1 cellular context compared by ENCODE assay signal in the genomic region with DNA sequence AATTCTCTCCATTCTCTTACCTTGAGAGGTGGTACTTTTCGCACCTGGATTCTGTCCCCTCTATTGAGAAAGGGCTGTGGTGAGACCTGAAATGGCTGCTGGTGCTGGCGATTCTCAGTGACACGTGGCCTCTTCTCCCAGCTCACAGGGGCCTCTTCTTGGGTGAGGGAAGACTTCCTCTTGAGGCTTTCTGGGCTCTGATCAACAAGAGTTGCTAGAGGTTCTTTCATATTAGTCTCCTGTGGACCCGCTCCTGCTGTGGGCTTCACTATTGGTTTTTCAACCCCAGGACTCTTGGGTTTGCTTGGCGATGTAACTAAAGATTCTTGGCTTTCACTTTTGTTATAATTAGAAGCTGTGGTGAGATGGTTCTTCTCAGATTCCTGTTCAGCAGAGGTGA.
TF ChIP-seq lines count a peak whose summit lies in the region.

No MANE protein-coding gene starts in this region.

TF ChIP-seq in HepG2, 621 proteins besides CTCF, POLR2A, EP300 and RAD21:
- no peak for TF ChIP-seq REXO4 (CRISPR knock-in tag; IDR thresholded peaks at IDR 0.05; ENCODE audit: borderline replicate concordance)
- TF ChIP-seq, protein P1, sequence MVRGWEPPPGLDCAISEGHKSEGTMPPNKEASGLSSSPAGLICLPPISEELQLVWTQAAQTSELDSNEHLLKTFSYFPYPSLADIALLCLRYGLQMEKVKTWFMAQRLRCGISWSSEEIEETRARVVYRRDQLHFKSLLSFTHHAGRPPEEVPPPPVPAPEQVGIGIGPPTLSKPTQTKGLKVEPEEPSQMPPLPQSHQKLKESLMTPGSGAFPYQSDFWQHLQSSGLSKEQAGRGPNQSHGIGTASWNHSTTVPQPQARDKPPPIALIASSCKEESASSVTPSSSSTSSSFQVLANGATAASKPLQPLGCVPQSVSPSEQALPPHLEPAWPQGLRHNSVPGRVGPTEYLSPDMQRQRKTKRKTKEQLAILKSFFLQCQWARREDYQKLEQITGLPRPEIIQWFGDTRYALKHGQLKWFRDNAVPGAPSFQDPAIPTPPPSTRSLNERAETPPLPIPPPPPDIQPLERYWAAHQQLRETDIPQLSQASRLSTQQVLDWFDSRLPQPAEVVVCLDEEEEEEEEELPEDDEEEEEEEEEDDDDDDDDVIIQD (CRISPR knock-in tag; IDR thresholded peaks at IDR 0.05; ENCODE audit: low read depth) = no peak
- TF ChIP-seq, protein P2, sequence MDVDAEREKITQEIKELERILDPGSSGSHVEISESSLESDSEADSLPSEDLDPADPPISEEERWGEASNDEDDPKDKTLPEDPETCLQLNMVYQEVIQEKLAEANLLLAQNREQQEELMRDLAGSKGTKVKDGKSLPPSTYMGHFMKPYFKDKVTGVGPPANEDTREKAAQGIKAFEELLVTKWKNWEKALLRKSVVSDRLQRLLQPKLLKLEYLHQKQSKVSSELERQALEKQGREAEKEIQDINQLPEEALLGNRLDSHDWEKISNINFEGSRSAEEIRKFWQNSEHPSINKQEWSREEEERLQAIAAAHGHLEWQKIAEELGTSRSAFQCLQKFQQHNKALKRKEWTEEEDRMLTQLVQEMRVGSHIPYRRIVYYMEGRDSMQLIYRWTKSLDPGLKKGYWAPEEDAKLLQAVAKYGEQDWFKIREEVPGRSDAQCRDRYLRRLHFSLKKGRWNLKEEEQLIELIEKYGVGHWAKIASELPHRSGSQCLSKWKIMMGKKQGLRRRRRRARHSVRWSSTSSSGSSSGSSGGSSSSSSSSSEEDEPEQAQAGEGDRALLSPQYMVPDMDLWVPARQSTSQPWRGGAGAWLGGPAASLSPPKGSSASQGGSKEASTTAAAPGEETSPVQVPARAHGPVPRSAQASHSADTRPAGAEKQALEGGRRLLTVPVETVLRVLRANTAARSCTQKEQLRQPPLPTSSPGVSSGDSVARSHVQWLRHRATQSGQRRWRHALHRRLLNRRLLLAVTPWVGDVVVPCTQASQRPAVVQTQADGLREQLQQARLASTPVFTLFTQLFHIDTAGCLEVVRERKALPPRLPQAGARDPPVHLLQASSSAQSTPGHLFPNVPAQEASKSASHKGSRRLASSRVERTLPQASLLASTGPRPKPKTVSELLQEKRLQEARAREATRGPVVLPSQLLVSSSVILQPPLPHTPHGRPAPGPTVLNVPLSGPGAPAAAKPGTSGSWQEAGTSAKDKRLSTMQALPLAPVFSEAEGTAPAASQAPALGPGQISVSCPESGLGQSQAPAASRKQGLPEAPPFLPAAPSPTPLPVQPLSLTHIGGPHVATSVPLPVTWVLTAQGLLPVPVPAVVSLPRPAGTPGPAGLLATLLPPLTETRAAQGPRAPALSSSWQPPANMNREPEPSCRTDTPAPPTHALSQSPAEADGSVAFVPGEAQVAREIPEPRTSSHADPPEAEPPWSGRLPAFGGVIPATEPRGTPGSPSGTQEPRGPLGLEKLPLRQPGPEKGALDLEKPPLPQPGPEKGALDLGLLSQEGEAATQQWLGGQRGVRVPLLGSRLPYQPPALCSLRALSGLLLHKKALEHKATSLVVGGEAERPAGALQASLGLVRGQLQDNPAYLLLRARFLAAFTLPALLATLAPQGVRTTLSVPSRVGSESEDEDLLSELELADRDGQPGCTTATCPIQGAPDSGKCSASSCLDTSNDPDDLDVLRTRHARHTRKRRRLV (CRISPR knock-in tag; IDR thresholded peaks at IDR 0.05) = no peak
- no peak for TF ChIP-seq ZNF12 (CRISPR knock-in tag; IDR thresholded peaks at IDR 0.05)
